ENCODE assay signal across 26 cellular contexts in the genomic region with DNA sequence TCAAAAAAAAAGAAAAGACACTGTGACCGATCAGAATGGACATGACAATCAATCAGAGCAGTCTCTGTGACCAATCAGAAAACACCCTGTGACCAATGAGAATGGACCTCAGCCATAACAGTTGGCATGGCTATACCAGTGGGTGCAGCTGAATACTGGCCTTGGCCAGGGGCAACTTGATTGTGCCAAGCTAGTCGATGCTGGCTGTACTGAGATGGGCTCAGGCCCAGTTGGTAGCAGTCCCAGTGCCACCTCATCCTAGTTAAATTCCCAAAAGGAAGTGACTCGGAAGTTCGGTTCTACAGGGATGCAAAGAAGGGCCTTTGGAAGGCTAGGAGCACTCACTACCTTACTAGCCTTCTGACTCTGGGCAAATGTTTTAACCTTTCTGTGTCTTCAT. TPM values are rescaled to one million over a fixed set of nuclear protein-coding genes. Genes with fewer than 3 reads are reported as not detected.
DNase-seq lines count a peak whose midpoint lies in the region; ATAC-seq and TF ChIP-seq lines count a peak whose summit lies in the region.
"Had no signal": no experiment of that assay in that cellular context is flagged by ENCODE, and none has a peak within 500 bp of the region (broad histone marks: within the 10 kb centered on the region; RNA-seq: fewer than 3 reads in every experiment).

No MANE protein-coding gene starts in this region.

- no peak overlapping the region for H3K27ac ChIP-seq in right lobe of liver
- no peak overlapping the region for H3K27ac ChIP-seq in A673 (ENCODE audit: low read depth, low read length, poor library complexity, severe bottlenecking)
- H3K27ac ChIP-seq: HL-60, left lung, psoas muscle, thyroid gland had no signal

- H3K36me3 ChIP-seq in right lobe of liver (no peaks in the 10 kb centered on the region), A673 (ENCODE audit: insufficient read depth, low read length, poor library complexity, severe bottlenecking) (no peaks in the 10 kb centered on the region)
- H3K36me3 ChIP-seq: left lung, thyroid gland had no signal

- BruUV-seq in A673 (replicated peaks; lab: Mats Ljungman, UMichigan), result no TSS peak

- H3K9me3 ChIP-seq in right lobe of liver (no peaks in the 10 kb centered on the region), A673 (ENCODE audit: low read depth, low read length, poor library complexity, severe bottlenecking) (no peaks in the 10 kb centered on the region)
- H3K9me3 ChIP-seq: left lung, psoas muscle, thyroid gland had no signal

- CTCF ChIA-PET in A673 (lab: Charles Lee), result no interaction called here

- H3K9me3 Mint-ChIP-seq in stimulated activated effector memory CD8-positive, alpha-beta T cell treated with anti-CD3 and anti-CD28 coated beads, Interleukin-12 subunit alpha, Interleukin-12 subunit beta, amount 100 ng/mL, for 72 hours, result no peaks in the 10 kb centered on the region
- H3K9me3 Mint-ChIP-seq: activated naive CD4-positive, alpha-beta T cell treated with anti-CD3 and anti-CD28 coated beads, Interleukin-2, amount 10 ng/mL, durations not matched to agents 7 days and 5 days; naive B cell; stimulated activated naive CD8-positive, alpha-beta T cell treated with anti-CD3 and anti-CD28 coated beads, Interleukin-15, Interleukin-2, amounts not matched to agents 100 ng/mL and 50 ng/mL, for 24 hours had no signal

- no peaks in the 10 kb centered on the region for H3K4me1 Mint-ChIP-seq in stimulated activated effector memory CD8-positive, alpha-beta T cell treated with anti-CD3 and anti-CD28 coated beads, Interleukin-12 subunit alpha, Interleukin-12 subunit beta, amount 100 ng/mL, for 72 hours
- H3K4me1 Mint-ChIP-seq: activated naive CD4-positive, alpha-beta T cell treated with anti-CD3 and anti-CD28 coated beads, Interleukin-2, amount 10 ng/mL, durations not matched to agents 7 days and 5 days had no signal

- H3K27ac Mint-ChIP-seq in stimulated activated effector memory CD8-positive, alpha-beta T cell treated with anti-CD3 and anti-CD28 coated beads, Interleukin-12 subunit alpha, Interleukin-12 subunit beta, amount 100 ng/mL, for 72 hours, result no peak overlapping the region
- H3K27ac Mint-ChIP-seq: activated naive CD4-positive, alpha-beta T cell treated with anti-CD3 and anti-CD28 coated beads, Interleukin-2, amount 10 ng/mL, durations not matched to agents 7 days and 5 days; naive B cell; stimulated activated naive CD8-positive, alpha-beta T cell treated with anti-CD3 and anti-CD28 coated beads, Interleukin-15, Interleukin-2, amounts not matched to agents 100 ng/mL and 50 ng/mL, for 24 hours had no signal

- ATAC-seq in right lobe of liver, result peak; percentile 59 to 82 (median 72)
- no peak for ATAC-seq in stimulated activated effector memory CD8-positive, alpha-beta T cell treated with anti-CD3 and anti-CD28 coated beads, Interleukin-12 subunit alpha, Interleukin-12 subunit beta, amount 100 ng/mL, for 72 hours
- ATAC-seq: activated CD4-positive, CD25-positive, alpha-beta regulatory T cell treated with anti-CD3 and anti-CD28 coated beads, Interleukin-2, amount 50 U/mL, for 24 hours; left lung had no signal

- peak; percentile 46 for DNase-seq in Ammon's horn (ENCODE audit: low spot score)
- peak; percentile 13 for DNase-seq in HT1080 (ENCODE audit: low read depth)
- DNase-seq in astrocyte of the hippocampus (ENCODE audit: low read depth, low spot score), result peak; percentile 29
- peak; percentile 66 to 86 (median 81) for DNase-seq in right lobe of liver
- DNase-seq in stimulated activated effector memory CD8-positive, alpha-beta T cell treated with anti-CD3 and anti-CD28 coated beads, Interleukin-12 subunit alpha, Interleukin-12 subunit beta, amount 100 ng/mL, for 72 hours (ENCODE audit: low spot score in 2 of 2), result no peak
- no peak for DNase-seq in T-helper 9 cell
- DNase-seq in A673 (ENCODE audit: low spot score), result no peak
- DNase-seq: activated CD4-positive, alpha-beta T cell treated with anti-CD3 and anti-CD28 coated beads, Interleukin-2, amount 50 U/mL, for 48 hours; activated CD8-positive, alpha-beta memory T cell treated with anti-CD3 and anti-CD28 coated beads, Interleukin-2, amount 50 U/mL, for 4 hours; activated naive CD4-positive, alpha-beta T cell treated with anti-CD3 and anti-CD28 coated beads, Interleukin-2, amount 10 ng/mL, durations not matched to agents 7 days and 5 days; DMS79; effector CD4-positive, alpha-beta T cell; left lung; naive B cell; NCI-H1092 treated with DMSO at 0.1 percent for 48 hours; NCI-H2029; NCI-H345; NCI-H748 treated with DMSO at 0.1 percent for 48 hours; psoas muscle; T-helper 1 cell; thyroid gland had no signal

- 38% methylated on average over 3 of the region's 4 CpGs for WGBS in right lobe of liver (ENCODE audit: insufficient coverage, low coverage, low lambda C conversion rate, missing lambda C conversion rate)

- TF ChIP-seq CTCF in right lobe of liver (IDR thresholded peaks at IDR 0.05), result no peak
- no peak for TF ChIP-seq CTCF in A673 (conservative IDR thresholded peaks at IDR 0.05; ENCODE audit: low read depth, low read length)

- H3K27me3 ChIP-seq in right lobe of liver, result no peaks in the 10 kb centered on the region
- peaks cover 9% of the 10 kb centered on the region for H3K27me3 ChIP-seq in A673 (replicated peaks; ENCODE audit: insufficient read depth, low read depth, low read length, poor library complexity)
- H3K27me3 ChIP-seq: thyroid gland had no signal

- H3K4me3 ChIP-seq in right lobe of liver (no peak overlapping the region), A673 (ENCODE audit: low read depth, low read length, poor library complexity, severe bottlenecking) (no peak overlapping the region)
- H3K4me3 ChIP-seq: left lung, psoas muscle, thyroid gland had no signal

- no peak for TF ChIP-seq POLR2A in right lobe of liver (IDR thresholded peaks at IDR 0.05)

- POLR2A ChIA-PET in A673 (lab: Charles Lee; ENCODE audit: low non-redundant PET), result no interaction called here

- no peak overlapping the region for H3K4me3 Mint-ChIP-seq in stimulated activated effector memory CD8-positive, alpha-beta T cell treated with anti-CD3 and anti-CD28 coated beads, Interleukin-12 subunit alpha, Interleukin-12 subunit beta, amount 100 ng/mL, for 72 hours
- H3K4me3 Mint-ChIP-seq: activated naive CD4-positive, alpha-beta T cell treated with anti-CD3 and anti-CD28 coated beads, Interleukin-2, amount 10 ng/mL, durations not matched to agents 7 days and 5 days; naive B cell; stimulated activated naive CD8-positive, alpha-beta T cell treated with anti-CD3 and anti-CD28 coated beads, Interleukin-15, Interleukin-2, amounts not matched to agents 100 ng/mL and 50 ng/mL, for 24 hours had no signal

- peaks cover 0 to 4% (median 0%) of the 10 kb centered on the region in 4 donors for H3K4me1 ChIP-seq in right lobe of liver
- no peaks in the 10 kb centered on the region for H3K4me1 ChIP-seq in A673 (ENCODE audit: insufficient read depth, low read length, poor library complexity, severe bottlenecking)
- H3K4me1 ChIP-seq: psoas muscle, thyroid gland had no signal

- no peaks in the 10 kb centered on the region for H3K36me3 Mint-ChIP-seq in stimulated activated effector memory CD8-positive, alpha-beta T cell treated with anti-CD3 and anti-CD28 coated beads, Interleukin-12 subunit alpha, Interleukin-12 subunit beta, amount 100 ng/mL, for 72 hours
- H3K36me3 Mint-ChIP-seq: activated naive CD4-positive, alpha-beta T cell treated with anti-CD3 and anti-CD28 coated beads, Interleukin-2, amount 10 ng/mL, durations not matched to agents 7 days and 5 days; naive B cell had no signal

- intact Hi-C loops in right lobe of liver (cut with DNase I) (no loop called here), A673 (cut with micrococcal nuclease; ENCODE audit: unreplicated experiment) (no loop called here)

RNA-seq across cellular contexts. Expression of a gene that starts 37.2 kb away (rescaled TPM):
- total RNA-seq in HT1080 (2014; rRNA removed; shearing (Covaris generic)), result not detected in 2 replicates
- not detected in 2 replicates for polyA plus RNA-seq in HT1080 (2015; cell fraction: cytosol; rRNA removed)
- polyA plus RNA-seq in HT1080 (2015; cell fraction: nucleus; rRNA removed), result not detected in 2 replicates
- total RNA-seq in right lobe of liver, result under 1 TPM in 5 of 6 experiments, not detected in 1; 0.11 to 0.55 (median 0.31) TPM
- 0.15 and 0.19 TPM in 2 replicates for total RNA-seq in A673 (2021)
- total RNA-seq: bronchial epithelial cell, psoas muscle, skeletal muscle tissue had no signal

Comparison
In these comparisons a context has a peak if more than half of its experiments do, and no peak if none do; other contexts are left out.
1. DNase-seq: peak in Ammon's horn (single experiment), HT1080 (single experiment), astrocyte of the hippocampus (single experiment) and right lobe of liver (3 of 3); none in stimulated activated effector memory CD8-positive, alpha-beta T cell treated with anti-CD3 and anti-CD28 coated beads, Interleukin-12 subunit alpha, Interleukin-12 subunit beta, amount 100 ng/mL, for 72 hours (0 of 2), T-helper 9 cell (single experiment) and A673 (single experiment).